In the genomic region with DNA sequence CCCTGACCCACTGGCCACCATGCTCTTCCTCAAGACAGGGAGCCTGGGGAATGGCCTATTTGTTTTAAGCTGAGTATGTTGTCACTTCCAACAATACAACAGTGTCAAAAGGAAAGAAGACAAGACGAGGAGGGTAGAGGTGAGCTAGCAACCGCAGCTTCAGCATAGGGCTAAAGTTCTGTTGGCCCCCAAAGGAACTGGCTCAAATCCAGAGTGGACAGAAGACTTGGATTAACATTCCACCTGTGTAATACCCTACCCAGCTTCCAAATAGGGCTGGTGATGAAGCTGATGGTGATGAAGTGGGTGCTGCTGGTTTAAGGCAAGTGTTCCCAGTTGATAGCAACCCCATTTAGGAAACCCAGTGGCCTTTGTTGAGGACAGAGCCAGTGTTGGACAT, we compare ENCODE assay signal across 2 cellular contexts.
TF ChIP-seq lines count a peak whose summit lies in the region.

No MANE protein-coding gene starts in this region.

TF ChIP-seq in IMR-90, 13 proteins besides CTCF, POLR2A, EP300 and RAD21:
- TF ChIP-seq USF2 (IDR thresholded peaks at IDR 0.05; ENCODE audit: low read depth, low read length) (no peak), RFX5 (IDR thresholded peaks at IDR 0.05; ENCODE audit: low read depth, low read length) (no peak), FOS (IDR thresholded peaks at IDR 0.05; ENCODE audit: low read depth, low read length) (no peak), BHLHE40 (IDR thresholded peaks at IDR 0.05; ENCODE audit: low read depth, low read length) (no peak)

TF ChIP-seq in H1, 55 proteins besides CTCF, POLR2A, EP300 and RAD21:
- no peak for TF ChIP-seq JUND (IDR thresholded peaks at IDR 0.05; ENCODE audit: low read length)
- no peak for TF ChIP-seq ATF2 (IDR thresholded peaks at IDR 0.05; ENCODE audit: low read length)
- TF ChIP-seq USF2 (IDR thresholded peaks at IDR 0.05; ENCODE audit: low read length) = no peak
- no peak for TF ChIP-seq SP4 (IDR thresholded peaks at IDR 0.05; ENCODE audit: low read length)
- TF ChIP-seq NRF1 (IDR thresholded peaks at IDR 0.05; ENCODE audit: low read depth, low read length) = no peak
- TF ChIP-seq, protein P1, sequence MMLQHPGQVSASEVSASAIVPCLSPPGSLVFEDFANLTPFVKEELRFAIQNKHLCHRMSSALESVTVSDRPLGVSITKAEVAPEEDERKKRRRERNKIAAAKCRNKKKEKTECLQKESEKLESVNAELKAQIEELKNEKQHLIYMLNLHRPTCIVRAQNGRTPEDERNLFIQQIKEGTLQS (IDR thresholded peaks at IDR 0.05; ENCODE audit: insufficient read depth, low read depth, low read length) = no peak
- TF ChIP-seq GABPA (IDR thresholded peaks at IDR 0.05; ENCODE audit: borderline replicate concordance, insufficient read depth, low read length) = no peak
- no peak for TF ChIP-seq CHD2 (IDR thresholded peaks at IDR 0.05; ENCODE audit: low read length)
- no peak for TF ChIP-seq GTF2F1 (IDR thresholded peaks at IDR 0.05; ENCODE audit: borderline replicate concordance, low read depth, low read length)
- no peak for TF ChIP-seq POU5F1 (IDR thresholded peaks at IDR 0.05; ENCODE audit: low read depth, low read length)
- TF ChIP-seq RNF2 (IDR thresholded peaks at IDR 0.05; ENCODE audit: borderline replicate concordance, low read depth, low read length, missing control alignments, poor library complexity, severe bottlenecking) = no peak
- TF ChIP-seq RXRA (IDR thresholded peaks at IDR 0.05; ENCODE audit: insufficient read depth, low read depth, low read length) = no peak
- TF ChIP-seq POLR2AphosphoS5 (IDR thresholded peaks at IDR 0.05; ENCODE audit: low read depth, low read length) = no peak
- TF ChIP-seq PHF8 (conservative IDR thresholded peaks at IDR 0.05; ENCODE audit: low read depth, low read length) = no peak
- no peak for TF ChIP-seq SP2 (IDR thresholded peaks at IDR 0.05; ENCODE audit: low read length)
- no peak for TF ChIP-seq KDM5A (IDR thresholded peaks at IDR 0.05; ENCODE audit: low read length)
- no peak for TF ChIP-seq EGR1 (IDR thresholded peaks at IDR 0.05; ENCODE audit: borderline replicate concordance, low read depth, low read length)
- TF ChIP-seq TEAD4 (IDR thresholded peaks at IDR 0.05; ENCODE audit: low read depth, low read length) = no peak
